ENCODE assay signal across 33 cellular contexts in genomic region chr13:56902276-56902675, GRCh38.
DNase-seq lines count a peak whose midpoint lies in the region; ATAC-seq, FAIRE-seq and TF ChIP-seq lines count a peak whose summit lies in the region.
"Had no signal": no experiment of that assay in that cellular context is flagged by ENCODE, and none has a peak within 500 bp of the region (broad histone marks: within the 10 kb centered on the region; RNA-seq: fewer than 3 reads in every experiment).

No MANE protein-coding gene starts in this region.

- H3K36me3 ChIP-seq in kidney (ENCODE audit: control insufficient read depth in 1 of 2, insufficient read depth in 2 of 2, low read length in 2 of 2) = no peaks in the 10 kb centered on the region
- H3K36me3 ChIP-seq in spleen = no peaks in the 10 kb centered on the region
- H3K36me3 ChIP-seq: BE2C; BLaER1; BLaER1 treated with 17β-estradiol and CSF1 and Interleukin-3, amounts not matched to agents 10 nM and 100 nM had no signal

- H3K27me3 Mint-ChIP-seq in WTC11 (ENCODE audit: low read depth) = no peaks in the 10 kb centered on the region
- H3K27me3 Mint-ChIP-seq: B cell; CD4-positive, alpha-beta memory T cell; CD4-positive, alpha-beta T cell; CD4-positive, CD25-positive, alpha-beta regulatory T cell; CD8-positive, alpha-beta memory T cell had no signal

- H3K4me3 Mint-ChIP-seq in WTC11 = no peak overlapping the region
- H3K4me3 Mint-ChIP-seq: B cell; CD14-positive monocyte; CD4-positive, alpha-beta memory T cell; CD4-positive, alpha-beta T cell; CD4-positive, CD25-positive, alpha-beta regulatory T cell; CD8-positive, alpha-beta memory T cell; CD8-positive, alpha-beta T cell had no signal

- POLR2A ChIA-PET in WTC11 (lab: Charles Lee) = interaction anchor here (0.7 kb wide), 1 partner anchor 171 kb away, joined by 5 read pairs; no protein-coding TSS in a partner anchor

- no peaks in the 10 kb centered on the region for H3K4me1 Mint-ChIP-seq in WTC11
- H3K4me1 Mint-ChIP-seq: B cell; CD14-positive monocyte; CD4-positive, alpha-beta memory T cell; CD4-positive, CD25-positive, alpha-beta regulatory T cell; CD8-positive, alpha-beta memory T cell had no signal

- DNase-seq in kidney (peak; percentile 27), spleen (peak; percentile 60), WTC11 (ENCODE audit: low spot score) (no peak)
- DNase-seq: 8988T; ACHN; AML-193; BE2C; C1 segment of cervical spinal cord; Caco-2; Calu3; CD4-positive, alpha-beta memory T cell; CD4-positive, alpha-beta T cell; CD4-positive, CD25-positive, alpha-beta regulatory T cell; CD8-positive, alpha-beta memory T cell; CD8-positive, alpha-beta T cell; COR-L47; DMS 273 treated with DMSO at 0.1 percent for 48 hours; DMS153; DMS53; DMS79; DMS79 treated with DMSO at 0.1 percent for 48 hours; DND-41; EL had no signal

- intact Hi-C loops in kidney (cut with DNase I) = no loop called here
- intact Hi-C loops in spleen (cut with DNase I; ENCODE audit: low total_unique reads) = no loop called here

- no peak overlapping the region for H3K27ac Mint-ChIP-seq in WTC11
- H3K27ac Mint-ChIP-seq: B cell; CD4-positive, alpha-beta memory T cell; CD4-positive, alpha-beta T cell; CD4-positive, CD25-positive, alpha-beta regulatory T cell; CD8-positive, alpha-beta memory T cell; CD8-positive, alpha-beta T cell had no signal

- no peak overlapping the region for H3K4me3 ChIP-seq in kidney (ENCODE audit: low read length in 2 of 2)
- no peak overlapping the region for H3K4me3 ChIP-seq in spleen
- H3K4me3 ChIP-seq: A549; BLaER1; BLaER1 treated with 17β-estradiol and CSF1 and Interleukin-3, amounts not matched to agents 10 nM and 100 nM had no signal

- no peak for ATAC-seq in WTC11
- no peak for ATAC-seq in GM19351 (IDR thresholded peaks at IDR 0.05; ENCODE audit: unreplicated experiment)
- ATAC-seq: A549; CD8-positive, alpha-beta T cell had no signal

- no peak for FAIRE-seq in kidney (lab: Jason Lieb, UNC)
- FAIRE-seq: A204.1, A549, D721Med had no signal

- H3K9me3 ChIP-seq in kidney (ENCODE audit: control insufficient read depth in 1 of 2, low read length in 2 of 2) (no peaks in the 10 kb centered on the region), spleen (peaks cover 0 to 30% (median 10%) of the 10 kb centered on the region in 8 donors)
- H3K9me3 ChIP-seq: A549, BE2C, Caco-2 had no signal

- H3K4me1 ChIP-seq in kidney (ENCODE audit: control insufficient read depth in 1 of 2, insufficient read depth in 1 of 2, low read depth in 1 of 2, low read length in 2 of 2) (no peaks in the 10 kb centered on the region), spleen (no peaks in the 10 kb centered on the region)
- H3K4me1 ChIP-seq: A549; BE2C; BLaER1; BLaER1 treated with 17β-estradiol and CSF1 and Interleukin-3, amounts not matched to agents 10 nM and 100 nM; Caco-2 had no signal

- H3K27ac ChIP-seq in kidney (ENCODE audit: low read depth in 2 of 2, low read length in 2 of 2) (no peak overlapping the region), spleen (no peak overlapping the region)
- H3K27ac ChIP-seq: 22Rv1; A549; BLaER1; BLaER1 treated with 17β-estradiol and CSF1 and Interleukin-3, amounts not matched to agents 10 nM and 100 nM; C4-2B had no signal

- no peak for TF ChIP-seq POLR2A in spleen (IDR thresholded peaks at IDR 0.05)

- CTCF ChIA-PET in WTC11 (lab: Charles Lee) = no interaction called here

- peaks cover 20% of the 10 kb centered on the region for H3K9me3 Mint-ChIP-seq in WTC11

- no peaks in the 10 kb centered on the region for H3K27me3 ChIP-seq in spleen (replicated peaks in 1 of 7)
- H3K27me3 ChIP-seq: BE2C; BLaER1; BLaER1 treated with 17β-estradiol and CSF1 and Interleukin-3, amounts not matched to agents 10 nM and 100 nM had no signal

- TF ChIP-seq CTCF in kidney (IDR thresholded peaks at IDR 0.05; ENCODE audit: borderline replicate concordance, extremely low read depth, insufficient read depth) = no peak
- TF ChIP-seq CTCF in spleen (IDR thresholded peaks at IDR 0.05 in 8 of 11, conservative IDR thresholded peaks at IDR 0.05 in 3 of 11) = no peak
- no peak for TF ChIP-seq CTCF in WTC11 (IDR thresholded peaks at IDR 0.05)

- H3K36me3 Mint-ChIP-seq in WTC11 = peaks cover 16% of the 10 kb centered on the region
- H3K36me3 Mint-ChIP-seq: CD14-positive monocyte; CD4-positive, alpha-beta memory T cell; CD4-positive, CD25-positive, alpha-beta regulatory T cell; CD8-positive, alpha-beta memory T cell; CD8-positive, alpha-beta T cell had no signal

- WGBS in spleen, 5 donors = 92 to 98% (median 94%) methylated on average over 9 of the region's 9 CpGs

- H3K9ac ChIP-seq in kidney (ENCODE audit: low read length in 2 of 2) = no peak overlapping the region
- H3K9ac ChIP-seq: BLaER1; BLaER1 treated with 17β-estradiol and CSF1 and Interleukin-3, amounts not matched to agents 10 nM and 100 nM had no signal

TF ChIP-seq in WTC11, 78 proteins besides CTCF, POLR2A, EP300 and RAD21:
- no peak for TF ChIP-seq ZNF281 (CRISPR knock-in tag; IDR thresholded peaks at IDR 0.05)
